Comparison of ENCODE assay signal across 11 cellular contexts in the genomic region with DNA sequence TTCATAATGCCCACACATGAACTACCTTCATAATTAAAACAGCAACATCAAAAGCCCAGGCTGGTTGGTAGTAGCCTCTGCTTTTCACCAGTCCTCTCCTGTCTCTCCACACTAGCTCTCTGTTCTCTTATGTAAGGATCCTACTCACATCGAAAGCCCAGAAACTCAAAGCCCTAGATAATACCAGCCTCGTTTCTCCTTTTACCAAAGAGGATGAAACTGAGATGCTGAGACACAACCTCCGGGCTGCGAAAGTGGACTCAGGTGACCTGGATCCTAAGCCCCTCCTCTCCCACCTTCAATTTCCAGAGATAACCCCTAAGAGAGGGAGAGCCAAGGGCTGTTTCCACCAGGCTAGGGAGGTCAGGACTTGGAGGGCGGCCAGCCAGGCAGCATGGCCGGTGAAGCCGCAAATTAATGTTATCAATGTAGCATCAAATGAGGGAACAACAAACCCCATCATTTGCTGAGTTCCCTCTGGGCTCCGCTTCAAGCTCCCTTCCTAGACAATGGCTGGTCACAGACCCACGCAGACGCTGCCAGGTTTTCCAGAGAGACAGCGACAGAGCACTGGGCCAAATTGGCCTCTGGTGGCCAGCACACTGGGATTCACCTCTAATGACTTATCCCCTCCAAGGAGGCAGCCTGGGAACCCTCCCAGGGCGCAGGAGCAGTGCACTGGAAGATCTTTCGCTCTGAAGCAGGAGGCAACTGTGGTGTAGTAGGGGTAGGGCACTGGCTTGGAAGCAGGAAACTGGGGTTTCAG. TPM values are rescaled to one million over a fixed set of nuclear protein-coding genes. Genes with fewer than 3 reads are reported as not detected.
DNase-seq lines count a peak whose midpoint lies in the region; TF ChIP-seq lines count a peak whose summit lies in the region.
"Had no signal": no experiment of that assay in that cellular context is flagged by ENCODE, and none has a peak within 500 bp of the region (broad histone marks: within the 10 kb centered on the region; RNA-seq: fewer than 3 reads in every experiment).

No MANE protein-coding gene starts in this region.

- peak in 1 of 2 experiments; percentile 28; a peak in 1 of 4 replicates for TF ChIP-seq EP300 in SK-N-SH (IDR thresholded peaks at IDR 0.05; ENCODE audit: borderline replicate concordance in 1 of 2, low read depth in 1 of 2, low read length in 1 of 2)

- H3K4me3 ChIP-seq in SK-N-SH (ENCODE audit: low read depth in 2 of 2, low read length in 1 of 2) (no peak overlapping the region), iPS-18a (ENCODE audit: low read length) (no peak overlapping the region)
- H3K4me3 ChIP-seq: adrenal gland, smooth muscle cell had no signal

- CTCF ChIA-PET in SK-N-SH (lab: Yijun Ruan, JAX): interaction anchor here (0.7 to 4.0 kb wide), 5 partner anchors 28 to 72 kb away, joined by 3 to 22 read pairs (median 3); partner anchors contain the start of gene PAFAH2

- in situ Hi-C loops in ACHN (cut with HindIII; ENCODE audit: low pct_ligation_motif_present, low pct_unique_long_range_greater_than_20kb, low sequenced_read_pairs): no loop called here

- WGBS in SK-N-SH (ENCODE audit: low lambda C conversion rate): 47% methylated on average over 10 of the region's 13 CpGs

- 0 out of 2 replicates have a peak, but pooled peaks have one; percentile 25 for TF ChIP-seq RAD21 in SK-N-SH (IDR thresholded peaks at IDR 0.05; ENCODE audit: low read length)

- H3K36me3 ChIP-seq in SK-N-SH (replicated peaks in 1 of 2; ENCODE audit: control insufficient read depth in 1 of 2, insufficient read depth in 2 of 2, low read length in 1 of 2): no peaks in the 10 kb centered on the region
- no peaks in the 10 kb centered on the region for H3K36me3 ChIP-seq in iPS-18a (ENCODE audit: control insufficient read depth, low read depth, low read length)
- H3K36me3 ChIP-seq: adrenal gland had no signal

- no peak overlapping the region for H3K9ac ChIP-seq in SK-N-SH
- H3K9ac ChIP-seq in iPS-18a (ENCODE audit: low read length): peak overlapping the region; percentile 2

- no peaks in the 10 kb centered on the region for H3K79me2 ChIP-seq in SK-N-SH (ENCODE audit: insufficient read depth)

- H3K4me1 ChIP-seq in SK-N-SH (ENCODE audit: control insufficient read depth in 1 of 2, insufficient read depth in 2 of 2, low read depth in 1 of 2, low read length in 1 of 2) (peaks cover 0 to 24% of the 10 kb centered on the region in 2 experiments; a peak in 1 of 4 replicates), iPS-18a (ENCODE audit: control insufficient read depth, low read depth, low read length) (peaks cover 26% of the 10 kb centered on the region)

- H3K4me2 ChIP-seq in SK-N-SH: 0 out of 2 replicates have a peak overlapping the region, but pooled peaks have one; percentile 4
- H3K4me2 ChIP-seq: smooth muscle cell had no signal

- no peaks in the 10 kb centered on the region for H4K20me1 ChIP-seq in SK-N-SH (ENCODE audit: insufficient read depth)

- H3K27me3 ChIP-seq in SK-N-SH (ENCODE audit: insufficient read depth) (no peaks in the 10 kb centered on the region), iPS-18a (ENCODE audit: control insufficient read depth, insufficient read depth, low read length) (peaks cover 12% of the 10 kb centered on the region)

- H2AFZ ChIP-seq in SK-N-SH (ENCODE audit: low read depth): 0 out of 2 replicates have a peak overlapping the region, but pooled peaks have one; percentile 40

- H3F3A ChIP-seq in SK-N-SH (replicated peaks; ENCODE audit: insufficient read depth): no peaks in the 10 kb centered on the region

- peak; percentile 68 for DNase-seq in NCI-H748 (lab: John Stamatoyannopoulos, UW; ENCODE audit: unreplicated experiment)
- no peak for DNase-seq in NCI-H748 treated with DMSO at 0.1 percent for 48 hours (lab: John Stamatoyannopoulos, UW)
- DNase-seq in SK-N-SH: peak; percentile 75
- peak in 43 of 49 donors; percentile 8 to 79 (median 51) for DNase-seq in substantia nigra (lab: John Stamatoyannopoulos, UW)
- no peak for DNase-seq in activated CD4-positive, CD25-positive, alpha-beta regulatory T cell (lab: John Stamatoyannopoulos, UW)
- no peak for DNase-seq in ACHN
- DNase-seq in AG08396 (ENCODE audit: low spot score): no peak
- DNase-seq: activated CD8-positive, alpha-beta memory T cell treated with anti-CD3 and anti-CD28 coated beads, Interleukin-2, amount 50 U/mL, for 48 hours had no signal

- H3K27ac ChIP-seq in SK-N-SH (ENCODE audit: low read depth in 2 of 2, low read length in 1 of 2) (peak overlapping the region in 1 of 2 experiments; percentile 98; a peak in 2 of 4 replicates), iPS-18a (ENCODE audit: low read length) (no peak overlapping the region), substantia nigra (ENCODE audit: low read depth, low read length, poor library complexity, severe bottlenecking) (peak overlapping the region; percentile 83)

- POLR2A ChIA-PET in SK-N-SH (lab: Yijun Ruan, JAX): interaction anchor here (1.0 to 2.9 kb wide), 4 partner anchors 22 to 497 kb away, joined by 3 to 16 read pairs (median 9); partner anchors contain the start of genes PAFAH2 and STMN1

- TF ChIP-seq CTCF in SK-N-SH (IDR thresholded peaks at IDR 0.05): no peak

- H3K9me3 ChIP-seq in SK-N-SH (no peaks in the 10 kb centered on the region), iPS-18a (ENCODE audit: control insufficient read depth, low read depth, low read length) (no peaks in the 10 kb centered on the region)
- H3K9me3 ChIP-seq: adrenal gland had no signal

- H3K9me2 ChIP-seq in SK-N-SH: no peaks in the 10 kb centered on the region

TF ChIP-seq in SK-N-SH, 30 proteins besides CTCF, POLR2A, EP300 and RAD21:
- TF ChIP-seq FOSL2 (IDR thresholded peaks at IDR 0.05; ENCODE audit: borderline replicate concordance, low read depth) (no peak), NFIC (IDR thresholded peaks at IDR 0.05; ENCODE audit: borderline replicate concordance) (no peak), CHD2 (IDR thresholded peaks at IDR 0.05; ENCODE audit: low read length, partially characterized antibody) (peak; percentile 64), MXI1 (IDR thresholded peaks at IDR 0.05; ENCODE audit: low read depth, low read length) (peak; percentile 62), EZH2phosphoT487 (IDR thresholded peaks at IDR 0.05; ENCODE audit: borderline replicate concordance, low read depth) (no peak), FOXJ3 (CRISPR knock-in tag; IDR thresholded peaks at IDR 0.05) (peak; percentile 84; the same call in 1 of the 2 replicates), NRF1 (IDR thresholded peaks at IDR 0.05; ENCODE audit: low read depth, low read length) (peak; percentile 2; the same call in 1 of the 2 replicates), GABPA (IDR thresholded peaks at IDR 0.05; ENCODE audit: low read depth) (no peak), JUND (IDR thresholded peaks at IDR 0.05) (no peak), MAX (IDR thresholded peaks at IDR 0.05; ENCODE audit: low read depth) (no peak), TEAD4 (IDR thresholded peaks at IDR 0.05; ENCODE audit: borderline replicate concordance, insufficient read depth) (no peak), YY1 (IDR thresholded peaks at IDR 0.05; ENCODE audit: low read depth) (no peak), IRF3 (IDR thresholded peaks at IDR 0.05; ENCODE audit: low read depth, low read length) (no peak), TAF1 (IDR thresholded peaks at IDR 0.05; ENCODE audit: borderline replicate concordance, low read depth, low read length) (no peak), RFX5 (IDR thresholded peaks at IDR 0.05; ENCODE audit: low read length) (no peak), GATA2 (CRISPR knock-in tag; IDR thresholded peaks at IDR 0.05) (peak; percentile 80), POLR2AphosphoS5 (IDR thresholded peaks at IDR 0.05; ENCODE audit: low read depth, low read length) (no peak)
- TF ChIP-seq, protein P1, sequence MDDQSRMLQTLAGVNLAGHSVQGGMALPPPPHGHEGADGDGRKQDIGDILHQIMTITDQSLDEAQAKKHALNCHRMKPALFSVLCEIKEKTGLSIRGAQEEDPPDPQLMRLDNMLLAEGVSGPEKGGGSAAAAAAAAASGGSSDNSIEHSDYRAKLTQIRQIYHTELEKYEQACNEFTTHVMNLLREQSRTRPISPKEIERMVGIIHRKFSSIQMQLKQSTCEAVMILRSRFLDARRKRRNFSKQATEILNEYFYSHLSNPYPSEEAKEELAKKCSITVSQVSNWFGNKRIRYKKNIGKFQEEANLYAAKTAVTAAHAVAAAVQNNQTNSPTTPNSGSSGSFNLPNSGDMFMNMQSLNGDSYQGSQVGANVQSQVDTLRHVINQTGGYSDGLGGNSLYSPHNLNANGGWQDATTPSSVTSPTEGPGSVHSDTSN (IDR thresholded peaks at IDR 0.05): no peak

RNA-seq across cellular contexts. Expression of gene STMN1, which starts 20.7 kb away (rescaled TPM):
- 72.8 and 143 TPM in 2 replicates for polyA plus RNA-seq in SK-N-SH (2012; rRNA removed)
- polyA plus RNA-seq in SK-N-SH (2012; cell fraction: cytosol; rRNA removed): 211 and 347 TPM in 2 replicates
- polyA plus RNA-seq in SK-N-SH (2012; cell fraction: nucleus; rRNA removed): 53.8 and 86.2 TPM in 2 replicates

RNA-seq across cellular contexts. Expression of gene PAQR7, which starts 51.4 kb away (rescaled TPM):
- 5.6 and 7.0 TPM in 2 replicates for polyA plus RNA-seq in SK-N-SH (2012; rRNA removed)
- 3.1 and 4.9 TPM in 2 replicates for polyA plus RNA-seq in SK-N-SH (2012; cell fraction: cytosol; rRNA removed)
- polyA plus RNA-seq in SK-N-SH (2012; cell fraction: nucleus; rRNA removed): 10.4 and 16.9 TPM in 2 replicates

Comparison
In these comparisons a context has a peak if more than half of its experiments do, and no peak if none do; other contexts are left out.
1. DNase-seq: peak in NCI-H748 (single experiment), SK-N-SH (single experiment) and substantia nigra (43 of 49); none in NCI-H748 treated with DMSO at 0.1 percent for 48 hours (single experiment), activated CD4-positive, CD25-positive, alpha-beta regulatory T cell (0 of 4), ACHN (single experiment) and AG08396 (single experiment).